In genomic region chr3:13553686-13554085, GRCh38 we compare ENCODE assay signal across 27 cellular contexts. TPM values are rescaled to one million over a fixed set of nuclear protein-coding genes. Genes with fewer than 3 reads are reported as not detected.
DNase-seq lines count a peak whose midpoint lies in the region; ATAC-seq and TF ChIP-seq lines count a peak whose summit lies in the region.
"Had no signal": no experiment of that assay in that cellular context is flagged by ENCODE, and none has a peak within 500 bp of the region (broad histone marks: within the 10 kb centered on the region; RNA-seq: fewer than 3 reads in every experiment).

No MANE protein-coding gene starts in this region.

- H3K9me3 ChIP-seq in Peyer's patch = no peaks in the 10 kb centered on the region
- no peaks in the 10 kb centered on the region for H3K9me3 ChIP-seq in vagina
- no peaks in the 10 kb centered on the region for H3K9me3 ChIP-seq in endodermal cell (ENCODE audit: control insufficient read depth, low read length)
- H3K9me3 ChIP-seq: A549, left lung had no signal

- H3K4me3 ChIP-seq in Peyer's patch = no peak overlapping the region
- no peak overlapping the region for H3K4me3 ChIP-seq in vagina
- no peak overlapping the region for H3K4me3 ChIP-seq in endodermal cell (ENCODE audit: low read length)
- H3K4me3 ChIP-seq: A549, left lung had no signal

- 83 to 100% methylated on average over 3 to 12 of the region's 12 CpGs for WGBS in endodermal cell (ENCODE audit: insufficient coverage in 1 of 2, insufficient read length in 1 of 2), 2 experiments

- H3K9me3 Mint-ChIP-seq in naive thymus-derived CD8-positive, alpha-beta T cell = no peaks in the 10 kb centered on the region
- no peaks in the 10 kb centered on the region for H3K9me3 Mint-ChIP-seq in endodermal cell
- H3K9me3 Mint-ChIP-seq: activated CD4-positive, alpha-beta memory T cell treated with anti-CD3 and anti-CD28 coated beads for 36 hours; activated naive CD4-positive, alpha-beta T cell treated with anti-CD3 and anti-CD28 coated beads for 36 hours; mesothelial cell of epicardium had no signal

- H3K4me1 Mint-ChIP-seq in naive thymus-derived CD8-positive, alpha-beta T cell = peaks cover 35 to 82% (median 68%) of the 10 kb centered on the region in 4 donors
- H3K4me1 Mint-ChIP-seq in endodermal cell = peaks cover 19% of the 10 kb centered on the region

- H3K27ac ChIP-seq in Peyer's patch = no peak overlapping the region
- peak overlapping the region; percentile 93 for H3K27ac ChIP-seq in vagina
- H3K27ac ChIP-seq in endodermal cell (ENCODE audit: low read depth, low read length) = no peak overlapping the region
- H3K27ac ChIP-seq: A549, left lung had no signal

- H3K27me3 Mint-ChIP-seq in naive thymus-derived CD8-positive, alpha-beta T cell = peaks cover 4 to 10% (median 8%) of the 10 kb centered on the region in 5 donors
- H3K27me3 Mint-ChIP-seq in endodermal cell (ENCODE audit: insufficient read depth) = peaks cover 10% of the 10 kb centered on the region

- peaks cover 0 to 2% (median 0%) of the 10 kb centered on the region in 3 donors for H3K36me3 Mint-ChIP-seq in naive thymus-derived CD8-positive, alpha-beta T cell
- no peaks in the 10 kb centered on the region for H3K36me3 Mint-ChIP-seq in endodermal cell (ENCODE audit: low read depth)
- H3K36me3 Mint-ChIP-seq: activated CD4-positive, alpha-beta memory T cell treated with anti-CD3 and anti-CD28 coated beads for 36 hours; mesothelial cell of epicardium had no signal

- POLR2A ChIA-PET in naive thymus-derived CD8-positive, alpha-beta T cell (lab: Charles Lee) = no interaction called here

- H3K36me3 ChIP-seq in Peyer's patch (no peaks in the 10 kb centered on the region), vagina (no peaks in the 10 kb centered on the region), endodermal cell (ENCODE audit: control insufficient read depth, insufficient read depth, low read length) (no peaks in the 10 kb centered on the region)
- H3K36me3 ChIP-seq: left lung had no signal

- H3K4me3 Mint-ChIP-seq in naive thymus-derived CD8-positive, alpha-beta T cell = peak overlapping the region in 9 of 10 donors; percentile 30 to 79 (median 54)
- H3K4me3 Mint-ChIP-seq in endodermal cell = no peak overlapping the region
- H3K4me3 Mint-ChIP-seq: activated CD4-positive, alpha-beta memory T cell treated with anti-CD3 and anti-CD28 coated beads for 36 hours; activated naive CD4-positive, alpha-beta T cell treated with anti-CD3 and anti-CD28 coated beads for 36 hours; CD8-positive, alpha-beta memory T cell; mesothelial cell of epicardium had no signal

- intact Hi-C loops in left cardiac atrium (cut with DNase I) (no loop called here), Right ventricle myocardium superior (cut with DNase I) (no loop called here), vagina (cut with DNase I) (no loop called here)

- peak overlapping the region in 9 of 10 donors; percentile 37 to 80 (median 77) for H3K27ac Mint-ChIP-seq in naive thymus-derived CD8-positive, alpha-beta T cell
- H3K27ac Mint-ChIP-seq in endodermal cell = no peak overlapping the region
- H3K27ac Mint-ChIP-seq: activated CD4-positive, alpha-beta memory T cell treated with anti-CD3 and anti-CD28 coated beads for 36 hours; activated naive CD4-positive, alpha-beta T cell treated with anti-CD3 and anti-CD28 coated beads for 36 hours; CD8-positive, alpha-beta memory T cell; IgD-negative memory B cell; mesothelial cell of epicardium; progenitor cell of endocrine pancreas had no signal

- no peak overlapping the region for H3K9ac ChIP-seq in endodermal cell (ENCODE audit: extremely low read depth, low read length, poor library complexity, severe bottlenecking)

- TF ChIP-seq CTCF in Peyer's patch (IDR thresholded peaks at IDR 0.05) (no peak), vagina (IDR thresholded peaks at IDR 0.05) (no peak), endodermal cell (conservative IDR thresholded peaks at IDR 0.05) (no peak)

- ATAC-seq in left cardiac atrium (no peak), Right ventricle myocardium superior (ENCODE audit: poor library complexity) (no peak)
- ATAC-seq in naive thymus-derived CD8-positive, alpha-beta T cell = no peak
- ATAC-seq: A549, left lung had no signal

- TF ChIP-seq POLR2A in Peyer's patch (IDR thresholded peaks at IDR 0.05) (no peak), vagina (IDR thresholded peaks at IDR 0.05) (no peak)

- H3K4me1 ChIP-seq in Peyer's patch (no peaks in the 10 kb centered on the region), vagina (peaks cover 75% of the 10 kb centered on the region), endodermal cell (ENCODE audit: control insufficient read depth, insufficient read depth, low read length) (peaks cover 7% of the 10 kb centered on the region)
- H3K4me1 ChIP-seq: A549 had no signal

- DNase-seq in left cardiac atrium = peak; percentile 30
- no peak for DNase-seq in Right ventricle myocardium superior
- peak in 2 of 3 donors; percentile 17 to 49 for DNase-seq in Peyer's patch
- no peak for DNase-seq in naive thymus-derived CD8-positive, alpha-beta T cell
- DNase-seq in vagina (ENCODE audit: extremely low spot score in 2 of 2) = no peak
- no peak for DNase-seq in NCI-H1436 treated with DMSO at 0.1 percent for 48 hours (lab: John Stamatoyannopoulos, UW)
- DNase-seq in activated CD4-positive, CD25-positive, alpha-beta regulatory T cell treated with anti-CD3 and anti-CD28 coated beads, Interleukin-2, amount 50 U/mL, for 72 hours = no peak
- no peak for DNase-seq in endodermal cell
- DNase-seq: activated CD4-positive, alpha-beta memory T cell treated with anti-CD3 and anti-CD28 coated beads for 36 hours; activated CD4-positive, alpha-beta T cell treated with anti-CD3 and anti-CD28 coated beads for 1 hour; activated naive CD4-positive, alpha-beta T cell treated with anti-CD3 and anti-CD28 coated beads for 36 hours; AML-193; amniotic stem cell; CD8-positive, alpha-beta memory T cell; EL; NCI-H1092 treated with DMSO at 0.1 percent for 48 hours; NCI-H2081; NCI-H2227 treated with DMSO at 0.1 percent for 48 hours; NCI-H526 treated with DMSO at 0.1 percent for 48 hours; SIG-M5; stimulated activated CD4-positive, alpha-beta T cell treated with anti-CD3 and anti-CD28 coated beads, Interleukin-4, amount 100 ng/mL, for 4 hours had no signal

- H3K27me3 ChIP-seq in Peyer's patch (no peaks in the 10 kb centered on the region), vagina (no peaks in the 10 kb centered on the region), endodermal cell (ENCODE audit: control insufficient read depth, insufficient read depth, low read length, poor library complexity, severe bottlenecking) (no peaks in the 10 kb centered on the region)

RNA-seq across cellular contexts. Expression of gene FBLN2, which starts 4.8 kb away (rescaled TPM):
- 100 to 1,000 TPM; 178 to 256 TPM for total RNA-seq in left cardiac atrium
- total RNA-seq in Right ventricle myocardium superior = 69.7 TPM
- total RNA-seq in Peyer's patch = 10 to 100 TPM; 20.6 to 51.2 (median 32.8) TPM
- total RNA-seq in naive thymus-derived CD8-positive, alpha-beta T cell = 1 to 10 TPM; 6.3 to 9.5 TPM
- polyA plus RNA-seq in naive thymus-derived CD8-positive, alpha-beta T cell = 10 to 100 TPM; 15.8 to 33.7 (median 20.3) TPM
- total RNA-seq in vagina = 94.3 TPM
- total RNA-seq in endodermal cell = 100 to 1,000 TPM in 1 of 2 donors, 10 to 100 TPM in 1; 86.1 to 136 TPM
- 68.2 TPM for polyA plus RNA-seq in endodermal cell (2013, experiment 1 of 2)
- polyA plus RNA-seq in endodermal cell (2013, experiment 2 of 2) = 78.4 TPM
- total RNA-seq: activated CD4-positive, alpha-beta memory T cell treated with anti-CD3 and anti-CD28 coated beads for 36 hours; activated naive CD4-positive, alpha-beta T cell treated with anti-CD3 and anti-CD28 coated beads for 36 hours; T-helper 2 cell treated with Interferon-gamma antibody and Interleukin-4, amounts not matched to agents 100 ng/mL and 5 ng/mL, for 36 hours had no signal

Comparison
In these comparisons a context has a peak if more than half of its experiments do, and no peak if none do; other contexts are left out.
1. DNase-seq: peak in left cardiac atrium (single experiment) and Peyer's patch (2 of 3); none in Right ventricle myocardium superior (single experiment), naive thymus-derived CD8-positive, alpha-beta T cell (0 of 10), vagina (0 of 2), NCI-H1436 treated with DMSO at 0.1 percent for 48 hours (single experiment), activated CD4-positive, CD25-positive, alpha-beta regulatory T cell treated with anti-CD3 and anti-CD28 coated beads, Interleukin-2, amount 50 U/mL, for 72 hours (single experiment) and endodermal cell (single experiment).